ENCODE assay signal across 1 cellular context in the genomic region with DNA sequence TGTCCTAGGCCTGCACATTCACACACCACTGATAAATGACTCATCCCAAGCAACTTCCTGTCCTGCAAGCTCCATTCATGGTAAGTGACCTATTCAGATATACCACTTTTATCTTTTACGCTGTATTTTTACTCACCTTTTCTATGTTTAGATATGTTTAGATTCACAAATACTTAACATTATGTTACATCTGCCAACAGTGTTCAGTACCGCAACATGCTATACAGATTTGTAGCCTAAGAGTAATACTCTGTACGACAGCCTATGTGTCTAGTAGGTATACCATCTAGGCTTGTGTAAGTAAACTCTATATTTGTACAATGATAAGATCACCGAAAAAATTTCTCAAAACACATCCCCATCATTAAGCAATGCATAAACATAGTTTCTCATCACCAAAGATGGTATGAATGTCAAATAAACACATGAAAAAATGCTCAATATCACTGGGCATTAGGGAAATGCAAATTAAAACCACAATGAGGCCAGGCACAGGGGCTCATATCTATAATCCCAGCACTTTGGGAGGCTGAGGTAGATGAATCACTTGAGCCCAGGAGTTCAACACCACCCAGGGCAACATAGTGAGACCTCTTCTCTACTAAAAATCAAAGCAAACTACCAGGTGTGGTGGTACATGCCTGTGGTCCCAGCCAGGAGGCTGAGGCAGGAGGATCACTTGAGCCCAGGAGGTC.
TF ChIP-seq lines count a peak whose summit lies in the region.

No MANE protein-coding gene starts in this region.

TF ChIP-seq in K562, 482 proteins besides CTCF, POLR2A, EP300 and RAD21 (continued from another document and continues in another):
- TF ChIP-seq, protein P1, sequence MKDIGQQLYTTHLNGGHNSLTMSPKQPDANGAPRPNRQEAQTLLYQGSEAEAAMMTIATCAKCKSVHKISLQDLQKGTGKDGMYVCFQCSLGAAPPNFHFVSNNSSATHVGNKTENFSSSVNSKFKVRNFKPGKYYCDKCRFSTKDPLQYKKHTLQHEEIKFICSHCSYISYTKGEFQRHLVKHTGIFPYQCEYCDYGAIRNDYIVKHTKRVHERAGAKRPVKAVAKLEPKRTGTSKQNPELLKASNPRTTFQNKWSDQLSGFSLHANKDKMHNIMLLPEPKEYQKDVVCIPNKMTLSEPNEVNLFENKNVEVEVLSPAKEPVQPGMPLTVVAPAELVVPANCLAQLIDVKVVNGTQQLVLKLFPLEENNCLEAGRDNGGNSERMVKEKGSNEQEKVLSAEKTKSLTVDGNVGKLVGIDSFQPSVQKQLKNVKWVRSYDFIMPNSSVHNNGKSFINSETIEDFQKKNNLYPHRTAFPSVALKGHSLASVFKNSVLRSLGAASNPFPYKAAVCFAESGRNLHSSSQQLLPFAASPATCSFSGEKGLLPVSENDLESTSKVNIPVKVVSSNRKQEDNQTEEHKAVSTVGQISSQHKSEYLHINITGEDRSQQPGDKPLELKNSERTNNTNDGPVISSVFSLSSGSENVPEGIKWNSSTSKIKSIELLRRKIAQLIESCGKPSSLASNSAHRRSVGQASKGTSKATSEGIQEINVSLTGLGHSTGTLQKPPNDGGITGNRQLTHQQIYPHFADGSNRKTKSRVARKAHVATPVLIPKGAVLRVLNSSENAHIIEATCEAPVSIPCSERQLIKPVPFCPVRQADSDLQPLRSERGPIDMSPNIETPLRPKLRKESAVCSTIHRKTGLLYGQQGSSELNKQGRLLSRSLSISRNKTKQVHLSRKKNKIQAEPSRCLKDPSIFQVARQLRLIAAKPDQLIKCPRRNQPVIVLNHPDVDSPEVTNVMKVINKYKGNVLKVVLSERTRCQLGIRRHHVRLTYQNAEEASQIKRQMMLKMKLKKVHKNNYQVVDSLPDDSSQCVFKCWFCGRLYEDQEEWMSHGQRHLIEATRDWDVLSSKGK (CRISPR knock-in tag; IDR thresholded peaks at IDR 0.05), result no peak
- TF ChIP-seq ARNT (IDR thresholded peaks at IDR 0.05), result 0 out of 4 replicates have a peak, but pooled peaks of 1 of the 2 experiments have one; percentile 19
- TF ChIP-seq SFPQ (IDR thresholded peaks at IDR 0.05; ENCODE audit: low read depth, low read length), result no peak
- peak; percentile 58 for TF ChIP-seq HDAC3 (IDR thresholded peaks at IDR 0.05; ENCODE audit: borderline replicate concordance, partially characterized antibody)
- no peak for TF ChIP-seq MXD1 (CRISPR knock-in tag; IDR thresholded peaks at IDR 0.05; ENCODE audit: borderline replicate concordance, poor library complexity, severe bottlenecking)
- no peak for TF ChIP-seq EZH2 (IDR thresholded peaks at IDR 0.05; ENCODE audit: borderline replicate concordance, low read depth, low read length)
- TF ChIP-seq SMAD4 (CRISPR knock-in tag; conservative IDR thresholded peaks at IDR 0.05), result no peak
- no peak for TF ChIP-seq ESRRA (IDR thresholded peaks at IDR 0.05; ENCODE audit: borderline replicate concordance, low read depth)
- TF ChIP-seq GATA2 (CRISPR knock-in tag; IDR thresholded peaks at IDR 0.05), result no peak; the same call in 1 of the 2 replicates
- no peak for TF ChIP-seq GTF2F1 (IDR thresholded peaks at IDR 0.05; ENCODE audit: low read depth, low read length)
- no peak for TF ChIP-seq STAG1 (CRISPR knock-in tag; IDR thresholded peaks at IDR 0.05; ENCODE audit: borderline replicate concordance)
- no peak for TF ChIP-seq CREB1 (IDR thresholded peaks at IDR 0.05)
- no peak for TF ChIP-seq CREB1 (CRISPR knock-in tag; IDR thresholded peaks at IDR 0.05)
- TF ChIP-seq, protein P2, sequence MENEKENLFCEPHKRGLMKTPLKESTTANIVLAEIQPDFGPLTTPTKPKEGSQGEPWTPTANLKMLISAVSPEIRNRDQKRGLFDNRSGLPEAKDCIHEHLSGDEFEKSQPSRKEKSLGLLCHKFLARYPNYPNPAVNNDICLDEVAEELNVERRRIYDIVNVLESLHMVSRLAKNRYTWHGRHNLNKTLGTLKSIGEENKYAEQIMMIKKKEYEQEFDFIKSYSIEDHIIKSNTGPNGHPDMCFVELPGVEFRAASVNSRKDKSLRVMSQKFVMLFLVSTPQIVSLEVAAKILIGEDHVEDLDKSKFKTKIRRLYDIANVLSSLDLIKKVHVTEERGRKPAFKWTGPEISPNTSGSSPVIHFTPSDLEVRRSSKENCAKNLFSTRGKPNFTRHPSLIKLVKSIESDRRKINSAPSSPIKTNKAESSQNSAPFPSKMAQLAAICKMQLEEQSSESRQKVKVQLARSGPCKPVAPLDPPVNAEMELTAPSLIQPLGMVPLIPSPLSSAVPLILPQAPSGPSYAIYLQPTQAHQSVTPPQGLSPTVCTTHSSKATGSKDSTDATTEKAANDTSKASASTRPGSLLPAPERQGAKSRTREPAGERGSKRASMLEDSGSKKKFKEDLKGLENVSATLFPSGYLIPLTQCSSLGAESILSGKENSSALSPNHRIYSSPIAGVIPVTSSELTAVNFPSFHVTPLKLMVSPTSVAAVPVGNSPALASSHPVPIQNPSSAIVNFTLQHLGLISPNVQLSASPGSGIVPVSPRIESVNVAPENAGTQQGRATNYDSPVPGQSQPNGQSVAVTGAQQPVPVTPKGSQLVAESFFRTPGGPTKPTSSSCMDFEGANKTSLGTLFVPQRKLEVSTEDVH (IDR thresholded peaks at IDR 0.05; ENCODE audit: low read depth, partially characterized antibody), result no peak
- TF ChIP-seq TEAD1 (CRISPR knock-in tag; IDR thresholded peaks at IDR 0.05), result no peak
- TF ChIP-seq PHTF2 (CRISPR knock-in tag; IDR thresholded peaks at IDR 0.05), result no peak
- TF ChIP-seq ZBTB40 (IDR thresholded peaks at IDR 0.05), result no peak
- no peak for TF ChIP-seq ZBTB40 (CRISPR knock-in tag; IDR thresholded peaks at IDR 0.05)
- no peak for TF ChIP-seq IFI16 (CRISPR knock-in tag; IDR thresholded peaks at IDR 0.05)
- TF ChIP-seq RERE (CRISPR knock-in tag; IDR thresholded peaks at IDR 0.05; ENCODE audit: borderline replicate concordance), result no peak
- no peak for TF ChIP-seq FOXK2 (conservative IDR thresholded peaks at IDR 0.05 in 1 of 2, IDR thresholded peaks at IDR 0.05 in 1 of 2; ENCODE audit: low read depth in 2 of 2)
